ENCODE assay signal across 7 cellular contexts in genomic region chr20:10447028-10447427, GRCh38. TPM values are rescaled to one million over a fixed set of nuclear protein-coding genes. Genes with fewer than 3 reads are reported as not detected.
DNase-seq lines count a peak whose midpoint lies in the region; ATAC-seq and TF ChIP-seq lines count a peak whose summit lies in the region.

No MANE protein-coding gene starts in this region.

- no peak overlapping the region for H3K14ac ChIP-seq in H9 (ENCODE audit: insufficient read depth, low read length)

- H3K79me2 ChIP-seq in H9 (ENCODE audit: insufficient read depth, low read length) = peaks cover 4% of the 10 kb centered on the region; the same call in 1 of the 2 replicates

- H3K36me3 ChIP-seq in psoas muscle (ENCODE audit: insufficient read depth in 1 of 2, low read depth in 1 of 2) = no peaks in the 10 kb centered on the region

- no peak overlapping the region for H3K4ac ChIP-seq in H9 (ENCODE audit: low read depth, low read length)

- H2AFZ ChIP-seq in H9 (ENCODE audit: low read length) = no peak overlapping the region

- no peak overlapping the region for H3T11ph ChIP-seq in H9 (ENCODE audit: low read length)

- DNase-seq in H9 (no peak), LHCN-M2 (ENCODE audit: low read depth) (peak; percentile 90), dedifferentiated amniotic fluid mesenchymal stem cell (ENCODE audit: extremely low spot score) (peak; percentile 85), psoas muscle (no peak)
- peak; percentile 69 for DNase-seq in T-helper 2 cell treated with Interferon-gamma antibody and Interleukin-4, amounts not matched to agents 5 μg/mL and 100 μg/mL, for 36 hours (ENCODE audit: low spot score)
- DNase-seq in stimulated activated CD4-positive, alpha-beta T cell treated with anti-CD3 and anti-CD28 coated beads, Interleukin-4, amount 100 ng/mL, for 48 hours (ENCODE audit: low read depth in 2 of 2) = peak; percentile 26 to 31

- WGBS in H9 (ENCODE audit: extremely low coverage, insufficient read length, low lambda C conversion rate) = no CpG with 5 or more reads among the region's 3 CpGs
- 31 to 42% (median 37%) methylated on average over 3 of the region's 3 CpGs for whole genome bisulfite sequencing in psoas muscle, 3 donors

- H3K4me1 ChIP-seq in H9 (ENCODE audit: insufficient read depth, low read length) (no peaks in the 10 kb centered on the region), psoas muscle (peaks cover 5% of the 10 kb centered on the region)

- H3K27me3 Mint-ChIP-seq in H9 (ENCODE audit: low read depth) = no peaks in the 10 kb centered on the region
- H3K27me3 Mint-ChIP-seq in T-helper 2 cell treated with Interferon-gamma antibody and Interleukin-4, amounts not matched to agents 5 μg/mL and 100 μg/mL, for 36 hours (ENCODE audit: low read depth) = no peaks in the 10 kb centered on the region

- no peaks in the 10 kb centered on the region; a peak in 2 of 7 replicates for H3K36me3 Mint-ChIP-seq in H9 (ENCODE audit: insufficient read depth in 1 of 3, low read depth in 3 of 3)
- peaks cover 29% of the 10 kb centered on the region for H3K36me3 Mint-ChIP-seq in T-helper 2 cell treated with Interferon-gamma antibody and Interleukin-4, amounts not matched to agents 5 μg/mL and 100 μg/mL, for 36 hours (ENCODE audit: low read depth)

- H3K79me1 ChIP-seq in H9 (ENCODE audit: insufficient read depth, low read depth, low read length, poor library complexity, severe bottlenecking) = no peaks in the 10 kb centered on the region

- no peak overlapping the region for H3K18ac ChIP-seq in H9 (ENCODE audit: insufficient read length, low read depth, low read length)

- H3K23ac ChIP-seq in H9 (ENCODE audit: insufficient read length, low read depth, low read length) = no peak overlapping the region

- H3K9me3 Mint-ChIP-seq in H9 = no peaks in the 10 kb centered on the region
- peaks cover 4% of the 10 kb centered on the region for H3K9me3 Mint-ChIP-seq in T-helper 2 cell treated with Interferon-gamma antibody and Interleukin-4, amounts not matched to agents 5 μg/mL and 100 μg/mL, for 36 hours

- no peaks in the 10 kb centered on the region for H4K20me1 ChIP-seq in H9 (ENCODE audit: control insufficient read depth, insufficient read depth, insufficient read length)

- ATAC-seq in GM18498 (IDR thresholded peaks at IDR 0.05; ENCODE audit: unreplicated experiment) = peak; percentile 98
- no peak for ATAC-seq in psoas muscle

- intact Hi-C loops in psoas muscle (cut with DNase I) = no loop called here

- H3K4me2 ChIP-seq in H9 (ENCODE audit: insufficient read depth, insufficient read length, low read length) = no peak overlapping the region

- H3K27ac ChIP-seq in H9 (ENCODE audit: insufficient read length, low read depth, low read length) (no peak overlapping the region), psoas muscle (no peak overlapping the region)

- peaks cover 12 to 20% of the 10 kb centered on the region in 2 experiments for H3K4me1 Mint-ChIP-seq in H9
- peaks cover 35% of the 10 kb centered on the region for H3K4me1 Mint-ChIP-seq in T-helper 2 cell treated with Interferon-gamma antibody and Interleukin-4, amounts not matched to agents 5 μg/mL and 100 μg/mL, for 36 hours (ENCODE audit: low read depth)

- H3K4me3 ChIP-seq in psoas muscle = no peak overlapping the region

- no peak overlapping the region for H2BK120ac ChIP-seq in H9 (ENCODE audit: low read depth, low read length, poor library complexity, severe bottlenecking)

- H3K56ac ChIP-seq in H9 (ENCODE audit: insufficient read length, low read depth, low read length) = no peak overlapping the region

- no peak overlapping the region for H2BK12ac ChIP-seq in H9 (ENCODE audit: insufficient read length, low read depth, low read length)

- H2AK5ac ChIP-seq in H9 (ENCODE audit: insufficient read length, low read length) = no peak overlapping the region

- H4K5ac ChIP-seq in H9 (ENCODE audit: insufficient read length, low read depth, low read length) = no peak overlapping the region

- H3K27me3 ChIP-seq in H9 (ENCODE audit: insufficient read depth, low read length) = no peaks in the 10 kb centered on the region
- H3K27me3 ChIP-seq in psoas muscle (ENCODE audit: insufficient read depth in 3 of 3, low read length in 2 of 3) = no peaks in the 10 kb centered on the region

- H4K91ac ChIP-seq in H9 (ENCODE audit: insufficient read length, low read depth, low read length) = no peak overlapping the region

- no peak overlapping the region for H3K4me3 Mint-ChIP-seq in H9
- peak overlapping the region; percentile 76 for H3K4me3 Mint-ChIP-seq in T-helper 2 cell treated with Interferon-gamma antibody and Interleukin-4, amounts not matched to agents 5 μg/mL and 100 μg/mL, for 36 hours

- no peak overlapping the region for H2BK15ac ChIP-seq in H9 (ENCODE audit: low read depth, low read length)

- peak overlapping the region in 2 of 3 experiments; percentile 3 to 10; a peak in 2 of 7 replicates for H3K27ac Mint-ChIP-seq in H9
- H3K27ac Mint-ChIP-seq in T-helper 2 cell treated with Interferon-gamma antibody and Interleukin-4, amounts not matched to agents 5 μg/mL and 100 μg/mL, for 36 hours = peak overlapping the region; percentile 92

- H3K9ac ChIP-seq in H9 (ENCODE audit: extremely low read depth, insufficient read length, low read length) = no peak overlapping the region

- H2BK5ac ChIP-seq in H9 (ENCODE audit: insufficient read length, low read length) = no peak overlapping the region

- H2BK20ac ChIP-seq in H9 (ENCODE audit: low read depth, low read length, poor library complexity, severe bottlenecking) = no peak overlapping the region

- no peaks in the 10 kb centered on the region for H3K23me2 ChIP-seq in H9 (ENCODE audit: insufficient read length, low read depth, low read length, poor library complexity, severe bottlenecking)

- TF ChIP-seq CTCF in H9 (conservative IDR thresholded peaks at IDR 0.05) = no peak
- TF ChIP-seq CTCF in psoas muscle (IDR thresholded peaks at IDR 0.05) = no peak

- no peaks in the 10 kb centered on the region for H3K9me3 ChIP-seq in H9 (ENCODE audit: control insufficient read depth, low read depth, low read length)
- H3K9me3 ChIP-seq in psoas muscle = no peaks in the 10 kb centered on the region

- H4K8ac ChIP-seq in H9 (replicated peaks; ENCODE audit: insufficient read length, low read depth, low read length) = no peak overlapping the region

RNA-seq across cellular contexts. Expression of gene SLX4IP, which starts 11.9 kb away (rescaled TPM):
- total RNA-seq in H9 (2021) = 7.1 and 7.9 TPM in 2 replicates
- 6.3 and 7.0 TPM in 2 replicates for total RNA-seq in LHCN-M2 (2014; rRNA removed)
- 1.4 TPM for polyA plus RNA-seq in LHCN-M2 (2012)
- 1 to 10 TPM in 1 of 4 donors, under 1 TPM in 3; 0.78 to 1.9 (median 0.90) TPM for total RNA-seq in psoas muscle
- polyA plus RNA-seq in psoas muscle = 1 to 10 TPM in 1 of 3 donors, under 1 TPM in 2; 0.20 to 1.2 (median 0.45) TPM

RNA-seq across cellular contexts. Expression of gene MKKS, which starts 13.0 kb away (rescaled TPM):
- 10.6 and 11.6 TPM in 2 replicates for total RNA-seq in H9 (2021)
- 10.6 and 12.6 TPM in 2 replicates for total RNA-seq in LHCN-M2 (2014; rRNA removed)
- polyA plus RNA-seq in LHCN-M2 (2012) = 6.1 TPM
- 10 to 100 TPM; 10.5 to 25.6 (median 18.8) TPM for total RNA-seq in psoas muscle
- 10 to 100 TPM; 22.7 to 40.1 (median 24.0) TPM for polyA plus RNA-seq in psoas muscle

Comparison
In these comparisons a context has a peak if more than half of its experiments do, and no peak if none do; other contexts are left out.
1. DNase-seq: peak in LHCN-M2 (single experiment), T-helper 2 cell treated with Interferon-gamma antibody and Interleukin-4, amounts not matched to agents 5 μg/mL and 100 μg/mL, for 36 hours (single experiment), dedifferentiated amniotic fluid mesenchymal stem cell (single experiment) and stimulated activated CD4-positive, alpha-beta T cell treated with anti-CD3 and anti-CD28 coated beads, Interleukin-4, amount 100 ng/mL, for 48 hours (2 of 2); none in H9 (single experiment) and psoas muscle (0 of 2).